In genomic region chr2:26969089-26969844, GRCh38 we compare ENCODE assay signal across 1 cellular context.
TF ChIP-seq lines count a peak whose summit lies in the region.

No MANE protein-coding gene starts in this region.

TF ChIP-seq in H1, 55 proteins besides CTCF, POLR2A, EP300 and RAD21:
- TF ChIP-seq EGR1 (IDR thresholded peaks at IDR 0.05; ENCODE audit: borderline replicate concordance, low read depth, low read length) (no peak), CHD2 (IDR thresholded peaks at IDR 0.05; ENCODE audit: low read length) (no peak), RFX5 (IDR thresholded peaks at IDR 0.05; ENCODE audit: borderline replicate concordance, low read depth, low read length) (no peak), FOSL1 (IDR thresholded peaks at IDR 0.05; ENCODE audit: insufficient read depth, low read depth, low read length) (no peak), TAF7 (optimal IDR thresholded peaks at IDR 0.05; ENCODE audit: borderline replicate concordance, low read depth, low read length) (no peak), CBX5 (IDR thresholded peaks at IDR 0.05; ENCODE audit: low read depth, low read length) (no peak), POLR2AphosphoS5 (IDR thresholded peaks at IDR 0.05; ENCODE audit: low read depth, low read length) (no peak), CTBP2 (IDR thresholded peaks at IDR 0.05; ENCODE audit: borderline replicate concordance, insufficient read depth, insufficient read length, low read length) (no peak), KDM1A (IDR thresholded peaks at IDR 0.05; ENCODE audit: borderline replicate concordance, low read length) (no peak), SP1 (IDR thresholded peaks at IDR 0.05; ENCODE audit: low read depth, low read length) (no peak), SRF (IDR thresholded peaks at IDR 0.05; ENCODE audit: low read depth, low read length) (no peak), GABPA (IDR thresholded peaks at IDR 0.05; ENCODE audit: borderline replicate concordance, insufficient read depth, low read length) (no peak), TEAD4 (IDR thresholded peaks at IDR 0.05; ENCODE audit: low read depth, low read length) (no peak), BACH1 (IDR thresholded peaks at IDR 0.05; ENCODE audit: low read length) (no peak), SAP30 (IDR thresholded peaks at IDR 0.05; ENCODE audit: insufficient read depth, insufficient replicate concordance, low read length) (no peak)
- TF ChIP-seq, protein P1, sequence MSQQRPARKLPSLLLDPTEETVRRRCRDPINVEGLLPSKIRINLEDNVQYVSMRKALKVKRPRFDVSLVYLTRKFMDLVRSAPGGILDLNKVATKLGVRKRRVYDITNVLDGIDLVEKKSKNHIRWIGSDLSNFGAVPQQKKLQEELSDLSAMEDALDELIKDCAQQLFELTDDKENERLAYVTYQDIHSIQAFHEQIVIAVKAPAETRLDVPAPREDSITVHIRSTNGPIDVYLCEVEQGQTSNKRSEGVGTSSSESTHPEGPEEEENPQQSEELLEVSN (IDR thresholded peaks at IDR 0.05) = no peak
- TF ChIP-seq, protein P2, sequence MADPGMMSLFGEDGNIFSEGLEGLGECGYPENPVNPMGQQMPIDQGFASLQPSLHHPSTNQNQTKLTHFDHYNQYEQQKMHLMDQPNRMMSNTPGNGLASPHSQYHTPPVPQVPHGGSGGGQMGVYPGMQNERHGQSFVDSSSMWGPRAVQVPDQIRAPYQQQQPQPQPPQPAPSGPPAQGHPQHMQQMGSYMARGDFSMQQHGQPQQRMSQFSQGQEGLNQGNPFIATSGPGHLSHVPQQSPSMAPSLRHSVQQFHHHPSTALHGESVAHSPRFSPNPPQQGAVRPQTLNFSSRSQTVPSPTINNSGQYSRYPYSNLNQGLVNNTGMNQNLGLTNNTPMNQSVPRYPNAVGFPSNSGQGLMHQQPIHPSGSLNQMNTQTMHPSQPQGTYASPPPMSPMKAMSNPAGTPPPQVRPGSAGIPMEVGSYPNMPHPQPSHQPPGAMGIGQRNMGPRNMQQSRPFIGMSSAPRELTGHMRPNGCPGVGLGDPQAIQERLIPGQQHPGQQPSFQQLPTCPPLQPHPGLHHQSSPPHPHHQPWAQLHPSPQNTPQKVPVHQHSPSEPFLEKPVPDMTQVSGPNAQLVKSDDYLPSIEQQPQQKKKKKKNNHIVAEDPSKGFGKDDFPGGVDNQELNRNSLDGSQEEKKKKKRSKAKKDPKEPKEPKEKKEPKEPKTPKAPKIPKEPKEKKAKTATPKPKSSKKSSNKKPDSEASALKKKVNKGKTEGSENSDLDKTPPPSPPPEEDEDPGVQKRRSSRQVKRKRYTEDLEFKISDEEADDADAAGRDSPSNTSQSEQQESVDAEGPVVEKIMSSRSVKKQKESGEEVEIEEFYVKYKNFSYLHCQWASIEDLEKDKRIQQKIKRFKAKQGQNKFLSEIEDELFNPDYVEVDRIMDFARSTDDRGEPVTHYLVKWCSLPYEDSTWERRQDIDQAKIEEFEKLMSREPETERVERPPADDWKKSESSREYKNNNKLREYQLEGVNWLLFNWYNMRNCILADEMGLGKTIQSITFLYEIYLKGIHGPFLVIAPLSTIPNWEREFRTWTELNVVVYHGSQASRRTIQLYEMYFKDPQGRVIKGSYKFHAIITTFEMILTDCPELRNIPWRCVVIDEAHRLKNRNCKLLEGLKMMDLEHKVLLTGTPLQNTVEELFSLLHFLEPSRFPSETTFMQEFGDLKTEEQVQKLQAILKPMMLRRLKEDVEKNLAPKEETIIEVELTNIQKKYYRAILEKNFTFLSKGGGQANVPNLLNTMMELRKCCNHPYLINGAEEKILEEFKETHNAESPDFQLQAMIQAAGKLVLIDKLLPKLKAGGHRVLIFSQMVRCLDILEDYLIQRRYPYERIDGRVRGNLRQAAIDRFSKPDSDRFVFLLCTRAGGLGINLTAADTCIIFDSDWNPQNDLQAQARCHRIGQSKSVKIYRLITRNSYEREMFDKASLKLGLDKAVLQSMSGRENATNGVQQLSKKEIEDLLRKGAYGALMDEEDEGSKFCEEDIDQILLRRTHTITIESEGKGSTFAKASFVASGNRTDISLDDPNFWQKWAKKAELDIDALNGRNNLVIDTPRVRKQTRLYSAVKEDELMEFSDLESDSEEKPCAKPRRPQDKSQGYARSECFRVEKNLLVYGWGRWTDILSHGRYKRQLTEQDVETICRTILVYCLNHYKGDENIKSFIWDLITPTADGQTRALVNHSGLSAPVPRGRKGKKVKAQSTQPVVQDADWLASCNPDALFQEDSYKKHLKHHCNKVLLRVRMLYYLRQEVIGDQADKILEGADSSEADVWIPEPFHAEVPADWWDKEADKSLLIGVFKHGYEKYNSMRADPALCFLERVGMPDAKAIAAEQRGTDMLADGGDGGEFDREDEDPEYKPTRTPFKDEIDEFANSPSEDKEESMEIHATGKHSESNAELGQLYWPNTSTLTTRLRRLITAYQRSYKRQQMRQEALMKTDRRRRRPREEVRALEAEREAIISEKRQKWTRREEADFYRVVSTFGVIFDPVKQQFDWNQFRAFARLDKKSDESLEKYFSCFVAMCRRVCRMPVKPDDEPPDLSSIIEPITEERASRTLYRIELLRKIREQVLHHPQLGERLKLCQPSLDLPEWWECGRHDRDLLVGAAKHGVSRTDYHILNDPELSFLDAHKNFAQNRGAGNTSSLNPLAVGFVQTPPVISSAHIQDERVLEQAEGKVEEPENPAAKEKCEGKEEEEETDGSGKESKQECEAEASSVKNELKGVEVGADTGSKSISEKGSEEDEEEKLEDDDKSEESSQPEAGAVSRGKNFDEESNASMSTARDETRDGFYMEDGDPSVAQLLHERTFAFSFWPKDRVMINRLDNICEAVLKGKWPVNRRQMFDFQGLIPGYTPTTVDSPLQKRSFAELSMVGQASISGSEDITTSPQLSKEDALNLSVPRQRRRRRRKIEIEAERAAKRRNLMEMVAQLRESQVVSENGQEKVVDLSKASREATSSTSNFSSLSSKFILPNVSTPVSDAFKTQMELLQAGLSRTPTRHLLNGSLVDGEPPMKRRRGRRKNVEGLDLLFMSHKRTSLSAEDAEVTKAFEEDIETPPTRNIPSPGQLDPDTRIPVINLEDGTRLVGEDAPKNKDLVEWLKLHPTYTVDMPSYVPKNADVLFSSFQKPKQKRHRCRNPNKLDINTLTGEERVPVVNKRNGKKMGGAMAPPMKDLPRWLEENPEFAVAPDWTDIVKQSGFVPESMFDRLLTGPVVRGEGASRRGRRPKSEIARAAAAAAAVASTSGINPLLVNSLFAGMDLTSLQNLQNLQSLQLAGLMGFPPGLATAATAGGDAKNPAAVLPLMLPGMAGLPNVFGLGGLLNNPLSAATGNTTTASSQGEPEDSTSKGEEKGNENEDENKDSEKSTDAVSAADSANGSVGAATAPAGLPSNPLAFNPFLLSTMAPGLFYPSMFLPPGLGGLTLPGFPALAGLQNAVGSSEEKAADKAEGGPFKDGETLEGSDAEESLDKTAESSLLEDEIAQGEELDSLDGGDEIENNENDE (IDR thresholded peaks at IDR 0.05; ENCODE audit: insufficient replicate concordance, low read length) = no peak
